Comparison of ENCODE assay signal across 2 cellular contexts in the genomic region with DNA sequence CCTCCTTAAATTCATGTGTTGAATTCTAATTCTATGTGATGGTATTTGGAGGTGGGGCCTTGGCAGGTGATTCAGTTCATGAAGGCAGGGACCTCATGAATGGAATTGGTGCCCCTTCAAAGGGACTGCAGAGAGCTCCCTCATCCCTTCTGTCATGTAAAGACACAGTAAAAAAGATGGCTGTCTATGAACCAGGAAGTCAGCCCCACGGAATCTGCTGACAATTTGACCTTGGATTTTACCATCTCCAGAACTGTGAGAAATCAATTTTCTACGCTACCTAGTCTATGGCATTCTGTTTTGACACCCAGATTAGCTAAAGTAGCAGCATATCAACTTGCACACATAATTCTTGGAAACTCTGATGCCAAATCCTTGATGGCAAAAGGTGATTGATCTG. TPM values are rescaled to one million over a fixed set of nuclear protein-coding genes. Genes with fewer than 3 reads are reported as not detected.
"Had no signal": no experiment of that assay in that cellular context is flagged by ENCODE, and none has a peak within 500 bp of the region (broad histone marks: within the 10 kb centered on the region; RNA-seq: fewer than 3 reads in every experiment).

No MANE protein-coding gene starts in this region.

RNA-seq across cellular contexts. Expression of gene CDRT15, which starts 1.6 kb away (rescaled TPM):
- total RNA-seq: G401, GM12878 had no signal
